Comparison of ENCODE assay signal across 12 cellular contexts in the genomic region with DNA sequence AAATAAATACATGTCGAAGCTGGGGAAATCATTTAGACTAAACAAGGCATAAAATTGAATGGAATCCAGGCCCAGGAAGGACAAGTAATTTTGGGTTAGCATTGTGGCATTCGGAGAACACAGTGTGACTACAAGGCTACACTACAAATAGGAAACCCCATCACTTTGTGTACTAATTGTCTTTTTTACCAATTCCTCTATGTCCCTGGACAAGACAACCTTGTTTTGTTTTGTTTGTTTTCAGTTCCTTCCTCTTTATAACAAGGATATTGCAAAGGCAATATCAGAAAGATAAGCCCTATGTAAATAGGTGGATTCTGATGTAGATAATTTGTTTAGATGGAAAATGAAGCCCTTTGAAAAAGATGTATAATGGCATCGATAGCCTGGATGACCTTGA.
A peak's percentile ranks its signal among the peaks of the same experiment; 100 is the strongest.
DNase-seq lines count a peak whose midpoint lies in the region; ATAC-seq, FAIRE-seq and TF ChIP-seq lines count a peak whose summit lies in the region.
"Had no signal": no experiment of that assay in that cellular context is flagged by ENCODE, and none has a peak within 500 bp of the region (broad histone marks: within the 10 kb centered on the region; RNA-seq: fewer than 3 reads in every experiment).

No MANE protein-coding gene starts in this region.

- H2AFZ ChIP-seq in GM12878 (ENCODE audit: control insufficient read depth, low read depth, low read length), result no peak overlapping the region
- H2AFZ ChIP-seq in mesenchymal stem cell (ENCODE audit: low read depth, low read length), result no peak overlapping the region

- intact Hi-C loops in GM12878 (cut with micrococcal nuclease; ENCODE audit: unreplicated experiment) (no loop called here), transverse colon (cut with DNase I; ENCODE audit: low total_unique reads) (loop anchor here (5.0 kb wide), 1 partner anchor 1466 kb away; the partner anchor contains the start of gene PLXNA4)

- peaks cover 42% of the 10 kb centered on the region for H3K4me1 Mint-ChIP-seq in activated naive CD8-positive, alpha-beta T cell (ENCODE audit: low read depth)
- peaks cover 39% of the 10 kb centered on the region for H3K4me1 Mint-ChIP-seq in activated naive CD8-positive, alpha-beta T cell treated with anti-CD3 and anti-CD28 coated beads for 36 hours
- H3K4me1 Mint-ChIP-seq in mesothelial cell of epicardium, result peaks cover 33% of the 10 kb centered on the region

- no peak overlapping the region for H2BK15ac ChIP-seq in mesenchymal stem cell (ENCODE audit: low read depth, poor library complexity, severe bottlenecking)

- TF ChIP-seq CTCF in GM12878 (IDR thresholded peaks at IDR 0.05 in 2 of 3, conservative IDR thresholded peaks at IDR 0.05 in 1 of 3; ENCODE audit: control insufficient read depth in 2 of 3, extremely low read depth in 1 of 3, insufficient read depth in 1 of 3, low read depth in 3 of 3, low read length in 3 of 3), result no peak
- no peak for TF ChIP-seq CTCF in transverse colon (IDR thresholded peaks at IDR 0.05)
- TF ChIP-seq CTCF in mesothelial cell of epicardium (IDR thresholded peaks at IDR 0.05; ENCODE audit: unreplicated experiment), result no peak

- BruUV-seq in GM12878 (replicated peaks; lab: Mats Ljungman, UMichigan), result no TSS peak

- peak overlapping the region; percentile 88; the same call in 1 of the 2 replicates for H3K27ac ChIP-seq in GM12878 (ENCODE audit: control insufficient read depth, insufficient read depth)
- no peak overlapping the region for H3K27ac ChIP-seq in mesenchymal stem cell (ENCODE audit: low read length, poor library complexity, severe bottlenecking)
- H3K27ac ChIP-seq in transverse colon, result peak overlapping the region; percentile 92 to 97 (median 94)

- no peak for TF ChIP-seq POLR2A in GM12878 (IDR thresholded peaks at IDR 0.05; ENCODE audit: low read depth, low read length)
- no peak for TF ChIP-seq POLR2A in transverse colon (IDR thresholded peaks at IDR 0.05)
- no peak for TF ChIP-seq POLR2A in GM18505 (IDR thresholded peaks at IDR 0.05; ENCODE audit: borderline replicate concordance, extremely low read depth, insufficient read depth, insufficient read length)

- no peak overlapping the region for H2BK120ac ChIP-seq in mesenchymal stem cell (ENCODE audit: low read depth, low read length)

- H3K4me2 ChIP-seq in GM12878 (ENCODE audit: control insufficient read depth, insufficient read depth) (peak overlapping the region; percentile 99), mesenchymal stem cell (ENCODE audit: low read length, poor library complexity, severe bottlenecking) (no peak overlapping the region)

- H3K4ac ChIP-seq in mesenchymal stem cell (ENCODE audit: low read depth in 1 of 2, low read length in 2 of 2), result no peak overlapping the region

- no peak overlapping the region for H3K23ac ChIP-seq in mesenchymal stem cell (ENCODE audit: low read length in 2 of 2)

- H2BK12ac ChIP-seq in mesenchymal stem cell (ENCODE audit: low read length in 2 of 2), result no peak overlapping the region

- H3K79me2 ChIP-seq in GM12878 (ENCODE audit: control insufficient read depth, insufficient read depth, low read length), result peaks cover 23% of the 10 kb centered on the region

- TF ChIP-seq EP300 in GM12878 (IDR thresholded peaks at IDR 0.05; ENCODE audit: borderline replicate concordance in 1 of 2, control insufficient read depth in 1 of 2, low read depth in 2 of 2, low read length in 2 of 2), result no peak
- no peak for TF ChIP-seq EP300 in transverse colon (IDR thresholded peaks at IDR 0.05; ENCODE audit: low read depth)

- H3K4me1 ChIP-seq in GM12878 (ENCODE audit: control insufficient read depth, insufficient read depth, low read length), result peaks cover 21% of the 10 kb centered on the region
- peaks cover 4% of the 10 kb centered on the region for H3K4me1 ChIP-seq in mesenchymal stem cell (ENCODE audit: control insufficient read depth, insufficient read depth, low read depth, low read length)
- H3K4me1 ChIP-seq in transverse colon, result peaks cover 4 to 38% (median 25%) of the 10 kb centered on the region in 4 donors
- H3K4me1 ChIP-seq in HAP-1, result peaks cover 29% of the 10 kb centered on the region

- H3K4me3 Mint-ChIP-seq in activated naive CD8-positive, alpha-beta T cell, result peak overlapping the region; percentile 27
- no peak overlapping the region for H3K4me3 Mint-ChIP-seq in activated naive CD8-positive, alpha-beta T cell treated with anti-CD3 and anti-CD28 coated beads for 36 hours
- no peak overlapping the region for H3K4me3 Mint-ChIP-seq in mesothelial cell of epicardium

- H3K9me3 ChIP-seq in GM12878 (replicated peaks; ENCODE audit: control insufficient read depth, insufficient read depth, low read length) (no peaks in the 10 kb centered on the region), mesenchymal stem cell (ENCODE audit: control insufficient read depth, low read length) (no peaks in the 10 kb centered on the region), transverse colon (no peaks in the 10 kb centered on the region), HAP-1 (no peaks in the 10 kb centered on the region)

- WGBS in GM12878 (ENCODE audit: insufficient coverage, insufficient replicate concordance, low lambda C conversion rate, missing lambda C conversion rate), result 70% methylated on average over 3 of the region's 3 CpGs
- 90% methylated on average over 3 of the region's 3 CpGs for WGBS in mesenchymal stem cell
- 60 to 67% methylated on average over 3 of the region's 3 CpGs for WGBS in transverse colon (ENCODE audit: low coverage in 1 of 2), 2 donors

- no peak overlapping the region for H4K8ac ChIP-seq in mesenchymal stem cell (ENCODE audit: low read length)

- no peak overlapping the region for H4K91ac ChIP-seq in mesenchymal stem cell (ENCODE audit: low read length)

- ATAC-seq in GM12878 (no peak), GM18505 (IDR thresholded peaks at IDR 0.05; ENCODE audit: unreplicated experiment) (no peak)

- peaks cover 1% of the 10 kb centered on the region for H3K79me1 ChIP-seq in mesenchymal stem cell (replicated peaks; ENCODE audit: low read length, poor library complexity, severe bottlenecking)

- H3K18ac ChIP-seq in mesenchymal stem cell (ENCODE audit: low read depth in 1 of 2, low read length in 2 of 2), result no peak overlapping the region

- peak overlapping the region; percentile 42 for H3K27ac Mint-ChIP-seq in activated naive CD8-positive, alpha-beta T cell
- H3K27ac Mint-ChIP-seq in activated naive CD8-positive, alpha-beta T cell treated with anti-CD3 and anti-CD28 coated beads for 36 hours, result no peak overlapping the region
- H3K27ac Mint-ChIP-seq in mesothelial cell of epicardium, result no peak overlapping the region

- SMC1A ChIA-PET in GM12878 (lab: Charles Lee; ENCODE audit: uncharacterized antibody, unreplicated experiment), result interaction anchor here (0.5 to 6.0 kb wide), 7 partner anchors 12 to 191 kb away, joined by 3 to 152 read pairs (median 3); no protein-coding TSS in a partner anchor

- no peaks in the 10 kb centered on the region for H4K20me1 ChIP-seq in GM12878 (ENCODE audit: control insufficient read depth, insufficient read depth)

- no peak overlapping the region for H2AK5ac ChIP-seq in mesenchymal stem cell (ENCODE audit: low read length, severe bottlenecking)

- CTCF ChIA-PET in GM12878 (lab: Yijun Ruan, JAX), result interaction anchor here (0.8 to 7.4 kb wide), 3 partner anchors 11 to 191 kb away, joined by 3 to 51 read pairs (median 3); no protein-coding TSS in a partner anchor

- H3K9me3 Mint-ChIP-seq in activated naive CD8-positive, alpha-beta T cell (ENCODE audit: low read depth), result no peaks in the 10 kb centered on the region
- H3K9me3 Mint-ChIP-seq in activated naive CD8-positive, alpha-beta T cell treated with anti-CD3 and anti-CD28 coated beads for 36 hours, result peaks cover 1% of the 10 kb centered on the region
- no peaks in the 10 kb centered on the region for H3K9me3 Mint-ChIP-seq in mesothelial cell of epicardium

- no peak overlapping the region for H2BK5ac ChIP-seq in mesenchymal stem cell (ENCODE audit: low read depth, low read length, poor library complexity, severe bottlenecking)

- POLR2A ChIA-PET in GM12878 (lab: Charles Lee), result interaction anchor here (1.0 to 8.6 kb wide), 2 partner anchors 12 to 85 kb away, joined by 4 to 110 read pairs; no protein-coding TSS in a partner anchor

- H3K9ac ChIP-seq in GM12878 (ENCODE audit: control insufficient read depth, insufficient read depth, low read length) (no peak overlapping the region), mesenchymal stem cell (ENCODE audit: low read length) (peak overlapping the region; percentile 100)

- H3K4me3 ChIP-seq in GM12878, result no peak overlapping the region
- H3K4me3 ChIP-seq in mesenchymal stem cell (ENCODE audit: insufficient read depth in 1 of 2, low read depth in 1 of 2, low read length in 2 of 2), result peak overlapping the region in 1 of 2 experiments; percentile 97
- no peak overlapping the region for H3K4me3 ChIP-seq in transverse colon
- H3K4me3 ChIP-seq in HAP-1, result no peak overlapping the region

- in situ Hi-C loops in GM12878 (cut with MboI), result no loop called here
- in situ Hi-C loops in transverse colon (cut with MboI; ENCODE audit: low pct_ligation_motif_present in 1 of 4, low pct_unique_long_range_greater_than_20kb in 1 of 4, low sequenced_read_pairs in 3 of 4), result loop anchor here in 2 of 4 donors (25.0 kb wide), 2 partner anchors 201 to 301 kb away; no protein-coding TSS in a partner anchor
- in situ Hi-C loops in HAP-1 (cut with MboI; ENCODE audit: low sequenced_read_pairs), result no loop called here

- RAD21 ChIA-PET in GM12878 (lab: Charles Lee; ENCODE audit: unreplicated experiment), result interaction anchor here (0.9 to 5.8 kb wide), 7 partner anchors 11 to 191 kb away, joined by 3 to 136 read pairs (median 3); no protein-coding TSS in a partner anchor

- no peak for TF ChIP-seq RAD21 in GM12878 (IDR thresholded peaks at IDR 0.05; ENCODE audit: insufficient read depth, low read depth, low read length)

- H3K27me3 ChIP-seq in GM12878 (replicated peaks in 1 of 2; ENCODE audit: control insufficient read depth in 2 of 2, insufficient read depth in 2 of 2, low read length in 1 of 2) (no peaks in the 10 kb centered on the region), mesenchymal stem cell (ENCODE audit: control insufficient read depth in 1 of 2, insufficient read depth in 1 of 2, low read length in 2 of 2) (no peaks in the 10 kb centered on the region), transverse colon (peaks cover 10% of the 10 kb centered on the region), HAP-1 (ENCODE audit: low read depth) (no peaks in the 10 kb centered on the region)

- H3K27me3 Mint-ChIP-seq in activated naive CD8-positive, alpha-beta T cell, result no peaks in the 10 kb centered on the region
- peaks cover 4% of the 10 kb centered on the region for H3K27me3 Mint-ChIP-seq in activated naive CD8-positive, alpha-beta T cell treated with anti-CD3 and anti-CD28 coated beads for 36 hours
- peaks cover 53% of the 10 kb centered on the region for H3K27me3 Mint-ChIP-seq in mesothelial cell of epicardium (ENCODE audit: low read depth)

- DNase-seq in activated naive CD8-positive, alpha-beta T cell treated with anti-CD3 and anti-CD28 coated beads for 36 hours, result no peak
- DNase-seq in GM12878 (ENCODE audit: low read depth, low spot score), result no peak
- no peak for DNase-seq in mesenchymal stem cell
- DNase-seq in transverse colon, result no peak
- DNase-seq in HAP-1 (ENCODE audit: low spot score in 2 of 2), result no peak
- DNase-seq in mesothelial cell of epicardium (ENCODE audit: low spot score in 2 of 2, unreplicated experiment in 2 of 2), result no peak
- DNase-seq: aorta; NCI-H1436 treated with DMSO at 0.1 percent for 48 hours; stimulated activated naive CD4-positive, alpha-beta T cell treated with Interleukin-2 at 50 U/mL for 16 hours had no signal

- no peak overlapping the region for H3K14ac ChIP-seq in mesenchymal stem cell (ENCODE audit: low read length in 2 of 2)

- H3K36me3 Mint-ChIP-seq in activated naive CD8-positive, alpha-beta T cell, result no peaks in the 10 kb centered on the region
- H3K36me3 Mint-ChIP-seq in activated naive CD8-positive, alpha-beta T cell treated with anti-CD3 and anti-CD28 coated beads for 36 hours, result peaks cover 2% of the 10 kb centered on the region
- H3K36me3 Mint-ChIP-seq in mesothelial cell of epicardium, result no peaks in the 10 kb centered on the region

- FAIRE-seq in GM12878 (lab: Jason Lieb, UNC), result no peak
- FAIRE-seq: TTC549 had no signal

- no peaks in the 10 kb centered on the region for H3K36me3 ChIP-seq in GM12878 (ENCODE audit: control insufficient read depth in 2 of 2, insufficient read depth in 2 of 2, low read length in 1 of 2)
- peaks cover 0 to 18% of the 10 kb centered on the region in 2 experiments for H3K36me3 ChIP-seq in mesenchymal stem cell (ENCODE audit: control insufficient read depth in 1 of 2, insufficient read depth in 2 of 2, low read depth in 1 of 2, low read length in 2 of 2)
- no peaks in the 10 kb centered on the region for H3K36me3 ChIP-seq in transverse colon
- no peaks in the 10 kb centered on the region for H3K36me3 ChIP-seq in HAP-1 (replicated peaks)
